Comparison of ENCODE assay signal across 1 cellular context in the genomic region with DNA sequence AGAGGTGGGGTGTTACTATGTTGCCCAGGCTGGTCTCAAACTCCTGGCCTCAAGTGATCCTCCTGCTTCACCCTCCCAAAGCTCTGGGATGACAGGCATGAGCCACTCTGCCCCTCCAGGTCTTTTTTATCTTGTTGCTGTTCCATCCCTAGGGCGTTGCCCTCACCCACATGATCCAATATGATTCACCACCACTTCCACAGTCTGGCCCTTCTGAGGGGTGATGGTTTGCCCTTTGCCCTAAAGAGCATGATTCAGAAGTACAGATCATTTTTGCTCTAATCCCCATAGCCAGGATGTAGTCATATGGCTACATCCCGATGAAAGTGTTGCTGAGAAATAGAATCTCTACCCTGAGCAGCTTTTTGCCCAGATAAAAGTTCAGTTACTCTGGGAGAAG.
A peak's percentile ranks its signal among the peaks of the same experiment; 100 is the strongest.
TF ChIP-seq lines count a peak whose summit lies in the region.

No MANE protein-coding gene starts in this region.

TF ChIP-seq in HCT116, 20 proteins besides CTCF, POLR2A, EP300 and RAD21 (continued from another document):
- TF ChIP-seq, protein P1, sequence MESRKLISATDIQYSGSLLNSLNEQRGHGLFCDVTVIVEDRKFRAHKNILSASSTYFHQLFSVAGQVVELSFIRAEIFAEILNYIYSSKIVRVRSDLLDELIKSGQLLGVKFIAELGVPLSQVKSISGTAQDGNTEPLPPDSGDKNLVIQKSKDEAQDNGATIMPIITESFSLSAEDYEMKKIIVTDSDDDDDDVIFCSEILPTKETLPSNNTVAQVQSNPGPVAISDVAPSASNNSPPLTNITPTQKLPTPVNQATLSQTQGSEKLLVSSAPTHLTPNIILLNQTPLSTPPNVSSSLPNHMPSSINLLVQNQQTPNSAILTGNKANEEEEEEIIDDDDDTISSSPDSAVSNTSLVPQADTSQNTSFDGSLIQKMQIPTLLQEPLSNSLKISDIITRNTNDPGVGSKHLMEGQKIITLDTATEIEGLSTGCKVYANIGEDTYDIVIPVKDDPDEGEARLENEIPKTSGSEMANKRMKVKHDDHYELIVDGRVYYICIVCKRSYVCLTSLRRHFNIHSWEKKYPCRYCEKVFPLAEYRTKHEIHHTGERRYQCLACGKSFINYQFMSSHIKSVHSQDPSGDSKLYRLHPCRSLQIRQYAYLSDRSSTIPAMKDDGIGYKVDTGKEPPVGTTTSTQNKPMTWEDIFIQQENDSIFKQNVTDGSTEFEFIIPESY (IDR thresholded peaks at IDR 0.05; ENCODE audit: extremely low read depth, insufficient replicate concordance, low read length), result no peak
- TF ChIP-seq CBX3 (IDR thresholded peaks at IDR 0.05; ENCODE audit: low read depth), result peak; percentile 87; the same call in 1 of the 2 replicates
- TF ChIP-seq, protein P2, sequence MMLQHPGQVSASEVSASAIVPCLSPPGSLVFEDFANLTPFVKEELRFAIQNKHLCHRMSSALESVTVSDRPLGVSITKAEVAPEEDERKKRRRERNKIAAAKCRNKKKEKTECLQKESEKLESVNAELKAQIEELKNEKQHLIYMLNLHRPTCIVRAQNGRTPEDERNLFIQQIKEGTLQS (IDR thresholded peaks at IDR 0.05), result no peak
TF ChIP-seq in HCT116: peak in this region for 6.
